2 cellular contexts compared by ENCODE assay signal in the genomic region with DNA sequence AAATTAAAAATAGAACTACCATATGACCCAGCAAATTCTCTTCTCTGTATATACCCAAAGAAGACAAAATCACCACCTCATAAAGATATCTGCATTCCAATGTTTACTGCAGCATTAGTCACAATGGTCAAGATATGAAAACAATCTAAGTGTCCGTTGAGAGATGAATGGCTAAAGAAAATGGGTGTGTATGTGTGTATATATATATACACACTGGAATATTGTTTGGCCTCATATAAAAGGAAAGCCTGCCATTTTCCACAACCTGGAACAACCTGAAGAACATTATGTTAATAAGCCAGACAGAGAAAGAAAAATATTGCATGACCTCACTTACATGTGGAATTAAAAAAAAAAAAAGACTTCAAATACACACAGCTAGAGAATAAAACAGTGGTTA.
TF ChIP-seq lines count a peak whose summit lies in the region.

No MANE protein-coding gene starts in this region.

TF ChIP-seq in IMR-90, 13 proteins besides CTCF, POLR2A, EP300 and RAD21:
- TF ChIP-seq RFX5 (IDR thresholded peaks at IDR 0.05; ENCODE audit: low read depth, low read length) (no peak), MXI1 (IDR thresholded peaks at IDR 0.05; ENCODE audit: borderline replicate concordance, low read depth, low read length) (no peak), CEBPB (IDR thresholded peaks at IDR 0.05; ENCODE audit: low read depth, low read length) (no peak), FOS (IDR thresholded peaks at IDR 0.05; ENCODE audit: low read depth, low read length) (no peak), RCOR1 (IDR thresholded peaks at IDR 0.05; ENCODE audit: insufficient replicate concordance, low read length) (no peak), NFE2L2 (IDR thresholded peaks at IDR 0.05; ENCODE audit: low read depth, low read length) (no peak), MAZ (IDR thresholded peaks at IDR 0.05; ENCODE audit: borderline replicate concordance, low read depth, low read length) (no peak), MAFK (IDR thresholded peaks at IDR 0.05; ENCODE audit: low read depth, low read length) (no peak), BHLHE40 (IDR thresholded peaks at IDR 0.05; ENCODE audit: low read depth, low read length) (no peak)
- TF ChIP-seq, protein P1, sequence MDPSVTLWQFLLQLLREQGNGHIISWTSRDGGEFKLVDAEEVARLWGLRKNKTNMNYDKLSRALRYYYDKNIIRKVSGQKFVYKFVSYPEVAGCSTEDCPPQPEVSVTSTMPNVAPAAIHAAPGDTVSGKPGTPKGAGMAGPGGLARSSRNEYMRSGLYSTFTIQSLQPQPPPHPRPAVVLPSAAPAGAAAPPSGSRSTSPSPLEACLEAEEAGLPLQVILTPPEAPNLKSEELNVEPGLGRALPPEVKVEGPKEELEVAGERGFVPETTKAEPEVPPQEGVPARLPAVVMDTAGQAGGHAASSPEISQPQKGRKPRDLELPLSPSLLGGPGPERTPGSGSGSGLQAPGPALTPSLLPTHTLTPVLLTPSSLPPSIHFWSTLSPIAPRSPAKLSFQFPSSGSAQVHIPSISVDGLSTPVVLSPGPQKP (IDR thresholded peaks at IDR 0.05; ENCODE audit: borderline replicate concordance, low read depth, low read length) = no peak
- TF ChIP-seq, protein P2, sequence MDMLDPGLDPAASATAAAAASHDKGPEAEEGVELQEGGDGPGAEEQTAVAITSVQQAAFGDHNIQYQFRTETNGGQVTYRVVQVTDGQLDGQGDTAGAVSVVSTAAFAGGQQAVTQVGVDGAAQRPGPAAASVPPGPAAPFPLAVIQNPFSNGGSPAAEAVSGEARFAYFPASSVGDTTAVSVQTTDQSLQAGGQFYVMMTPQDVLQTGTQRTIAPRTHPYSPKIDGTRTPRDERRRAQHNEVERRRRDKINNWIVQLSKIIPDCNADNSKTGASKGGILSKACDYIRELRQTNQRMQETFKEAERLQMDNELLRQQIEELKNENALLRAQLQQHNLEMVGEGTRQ (IDR thresholded peaks at IDR 0.05; ENCODE audit: low read depth, low read length) = no peak

TF ChIP-seq in K562, 482 proteins besides CTCF, POLR2A, EP300 and RAD21:
- TF ChIP-seq, protein P3, sequence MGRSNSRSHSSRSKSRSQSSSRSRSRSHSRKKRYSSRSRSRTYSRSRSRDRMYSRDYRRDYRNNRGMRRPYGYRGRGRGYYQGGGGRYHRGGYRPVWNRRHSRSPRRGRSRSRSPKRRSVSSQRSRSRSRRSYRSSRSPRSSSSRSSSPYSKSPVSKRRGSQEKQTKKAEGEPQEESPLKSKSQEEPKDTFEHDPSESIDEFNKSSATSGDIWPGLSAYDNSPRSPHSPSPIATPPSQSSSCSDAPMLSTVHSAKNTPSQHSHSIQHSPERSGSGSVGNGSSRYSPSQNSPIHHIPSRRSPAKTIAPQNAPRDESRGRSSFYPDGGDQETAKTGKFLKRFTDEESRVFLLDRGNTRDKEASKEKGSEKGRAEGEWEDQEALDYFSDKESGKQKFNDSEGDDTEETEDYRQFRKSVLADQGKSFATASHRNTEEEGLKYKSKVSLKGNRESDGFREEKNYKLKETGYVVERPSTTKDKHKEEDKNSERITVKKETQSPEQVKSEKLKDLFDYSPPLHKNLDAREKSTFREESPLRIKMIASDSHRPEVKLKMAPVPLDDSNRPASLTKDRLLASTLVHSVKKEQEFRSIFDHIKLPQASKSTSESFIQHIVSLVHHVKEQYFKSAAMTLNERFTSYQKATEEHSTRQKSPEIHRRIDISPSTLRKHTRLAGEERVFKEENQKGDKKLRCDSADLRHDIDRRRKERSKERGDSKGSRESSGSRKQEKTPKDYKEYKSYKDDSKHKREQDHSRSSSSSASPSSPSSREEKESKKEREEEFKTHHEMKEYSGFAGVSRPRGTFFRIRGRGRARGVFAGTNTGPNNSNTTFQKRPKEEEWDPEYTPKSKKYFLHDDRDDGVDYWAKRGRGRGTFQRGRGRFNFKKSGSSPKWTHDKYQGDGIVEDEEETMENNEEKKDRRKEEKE (IDR thresholded peaks at IDR 0.05; ENCODE audit: borderline replicate concordance in 1 of 2, control insufficient read depth in 1 of 2, low read depth in 2 of 2, low read length in 1 of 2) = no peak
- TF ChIP-seq RCOR1 (IDR thresholded peaks at IDR 0.05; ENCODE audit: borderline replicate concordance in 1 of 2, low read depth in 2 of 2, low read length in 2 of 2) = 0 out of 4 replicates have a peak, but pooled peaks of 1 of the 2 experiments have one; percentile 16
- TF ChIP-seq FOSL1 (tag; conservative IDR thresholded peaks at IDR 0.05) = peak; percentile 65
- TF ChIP-seq, protein P4, sequence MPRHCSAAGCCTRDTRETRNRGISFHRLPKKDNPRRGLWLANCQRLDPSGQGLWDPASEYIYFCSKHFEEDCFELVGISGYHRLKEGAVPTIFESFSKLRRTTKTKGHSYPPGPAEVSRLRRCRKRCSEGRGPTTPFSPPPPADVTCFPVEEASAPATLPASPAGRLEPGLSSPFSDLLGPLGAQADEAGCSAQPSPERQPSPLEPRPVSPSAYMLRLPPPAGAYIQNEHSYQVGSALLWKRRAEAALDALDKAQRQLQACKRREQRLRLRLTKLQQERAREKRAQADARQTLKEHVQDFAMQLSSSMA (CRISPR knock-in tag; IDR thresholded peaks at IDR 0.05) = no peak
- TF ChIP-seq MEIS2 (IDR thresholded peaks at IDR 0.05; ENCODE audit: partially characterized antibody) = peak; percentile 42
TF ChIP-seq in K562: peak in this region for 3.
